ENCODE assay signal across 8 cellular contexts in the genomic region with DNA sequence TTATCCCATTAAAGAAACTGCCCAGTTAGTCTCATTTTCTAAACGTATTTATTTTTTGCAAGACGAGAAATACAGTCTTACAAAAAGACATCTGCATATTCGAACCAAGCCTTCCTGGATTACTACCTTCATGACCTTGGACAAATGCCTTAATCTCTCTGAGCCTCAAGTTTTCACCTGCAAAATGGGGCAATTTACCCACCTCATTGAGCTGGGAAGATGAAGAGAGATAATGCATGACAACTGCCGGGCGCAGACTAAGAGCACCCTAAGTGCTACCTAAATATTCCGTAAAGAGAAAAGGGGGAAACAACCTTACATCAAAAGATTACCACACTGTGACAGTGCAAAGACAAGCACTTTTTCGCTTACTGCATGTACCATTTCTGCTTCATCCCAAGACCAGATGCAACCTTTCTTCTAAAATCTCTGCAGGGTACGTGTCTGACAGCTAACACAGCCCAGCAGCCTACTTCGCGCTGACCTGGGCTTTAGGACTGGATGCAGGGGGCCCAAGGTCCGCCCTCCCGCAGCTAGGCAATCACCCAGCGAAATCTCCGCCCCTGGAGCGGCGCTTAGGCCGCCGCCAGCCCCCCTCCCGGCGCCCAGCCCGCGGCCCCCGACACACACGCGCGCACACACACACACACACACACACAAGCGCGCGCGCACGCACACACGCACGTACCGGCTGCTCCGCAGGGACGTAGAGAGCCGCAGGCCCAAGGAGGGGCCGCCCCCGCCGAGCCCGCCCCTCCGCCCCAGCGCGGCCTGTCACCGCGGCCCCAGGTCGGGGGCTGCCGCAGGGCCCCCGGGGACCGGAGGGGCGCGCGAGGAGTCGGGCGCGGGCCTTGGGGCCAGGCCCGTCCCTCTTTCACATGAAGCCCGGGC. TPM values are rescaled to one million over a fixed set of nuclear protein-coding genes. Genes with fewer than 3 reads are reported as not detected.
A peak's percentile ranks its signal among the peaks of the same experiment; 100 is the strongest.
DNase-seq lines count a peak whose midpoint lies in the region; ATAC-seq and TF ChIP-seq lines count a peak whose summit lies in the region.

No MANE protein-coding gene starts in this region.

- no peaks in the 10 kb centered on the region for H3K36me3 ChIP-seq in right lobe of liver

- no peak for TF ChIP-seq POLR2A in right lobe of liver (IDR thresholded peaks at IDR 0.05)

- WGBS in right lobe of liver (ENCODE audit: insufficient coverage, low coverage, low lambda C conversion rate, missing lambda C conversion rate): 1% methylated on average over 7 of the region's 58 CpGs

- H3K4me3 ChIP-seq in right lobe of liver: peak overlapping the region; percentile 80 to 91 (median 89)

- peaks cover 0 to 45% (median 8%) of the 10 kb centered on the region in 4 donors for H3K4me1 ChIP-seq in right lobe of liver

- H3K27ac ChIP-seq in right lobe of liver: peak overlapping the region; percentile 99 to 100 (median 100)

- DNase-seq in AG20443 (ENCODE audit: low spot score) (peak; percentile 90), GM19240 (ENCODE audit: insufficient read length, low spot score) (peak; percentile 36), NCI-H526 (lab: John Stamatoyannopoulos, UW) (peak; percentile 74 to 92), dermis blood vessel endothelial cell (peak; percentile 93), right lobe of liver (peak; percentile 89 to 93 (median 90))
- DNase-seq in activated CD4-positive, alpha-beta T cell treated with anti-CD3 and anti-CD28 coated beads, Interleukin-2, amount 50 U/mL, for 24 hours (ENCODE audit: low read depth in 1 of 2, low spot score in 1 of 2): peak; percentile 54 to 63
- peak; percentile 80 for DNase-seq in stimulated activated CD4-positive, alpha-beta T cell treated with anti-CD3 and anti-CD28 coated beads, Interleukin-4, amount 100 ng/mL, for 24 hours

- intact Hi-C loops in right lobe of liver (cut with DNase I): no loop called here

- TF ChIP-seq CTCF in right lobe of liver (IDR thresholded peaks at IDR 0.05): no peak

- H3K27me3 ChIP-seq in right lobe of liver: no peaks in the 10 kb centered on the region

- ATAC-seq in HG03439 (IDR thresholded peaks at IDR 0.05; ENCODE audit: unreplicated experiment): peak; percentile 65
- ATAC-seq in right lobe of liver: peak; percentile 65 to 84 (median 80)

- no peaks in the 10 kb centered on the region for H3K9me3 ChIP-seq in right lobe of liver

RNA-seq across cellular contexts. Expression of gene MAP3K2, which starts 0.8 kb away (rescaled TPM):
- total RNA-seq in dermis blood vessel endothelial cell: 27.2 and 28.4 TPM in 2 replicates
- 10 to 100 TPM; 28.6 to 45.1 (median 39.8) TPM for total RNA-seq in right lobe of liver

RNA-seq across cellular contexts. Expression of gene PROC, which starts 31.2 kb away (rescaled TPM):
- 0.17 TPM in 1 of 2 replicates, not detected in the other for total RNA-seq in dermis blood vessel endothelial cell
- total RNA-seq in right lobe of liver: 100 to 1,000 TPM; 224 to 447 (median 319) TPM

Comparison
In these comparisons a context has a peak if more than half of its experiments do, and no peak if none do; other contexts are left out.
1. Peak in every context shown above with its lines: DNase-seq, ATAC-seq, H3K4me3 ChIP-seq and H3K27ac ChIP-seq.
2. DNase-seq: peak in every context shown above with its lines; median percentile 93 in dermis blood vessel endothelial cell; 90 in AG20443; 90 in right lobe of liver; 83 in NCI-H526; 80 in stimulated activated CD4-positive, alpha-beta T cell treated with anti-CD3 and anti-CD28 coated beads, Interleukin-4, amount 100 ng/mL, for 24 hours; 58 in activated CD4-positive, alpha-beta T cell treated with anti-CD3 and anti-CD28 coated beads, Interleukin-2, amount 50 U/mL, for 24 hours; 36 in GM19240.
3. RNA of gene PROC, which starts 31.2 kb away (total RNA-seq): 224 to 447 TPM in right lobe of liver; 0.17 TPM in dermis blood vessel endothelial cell; every median in the first group is over 100 times any median in the second.